In genomic region chr12:14643247-14643646, GRCh38 we compare ENCODE assay signal across 1 cellular context.
TF ChIP-seq lines count a peak whose summit lies in the region.

No MANE protein-coding gene starts in this region.

TF ChIP-seq in GM23338, 12 proteins besides CTCF, POLR2A, EP300 and RAD21 (continued from another document):
- TF ChIP-seq ZNF462 (CRISPR knock-in tag; IDR thresholded peaks at IDR 0.05) = no peak
- TF ChIP-seq EZH2 (IDR thresholded peaks at IDR 0.05; ENCODE audit: low read depth, unreplicated experiment) = no peak
TF ChIP-seq in GM23338: peak in this region for 0.
